Comparison of ENCODE assay signal across 9 cellular contexts in genomic region chr22:44752285-44753188, GRCh38. TPM values are rescaled to one million over a fixed set of nuclear protein-coding genes. Genes with fewer than 3 reads are reported as not detected.
DNase-seq lines count a peak whose midpoint lies in the region; ATAC-seq, FAIRE-seq and TF ChIP-seq lines count a peak whose summit lies in the region.
"Had no signal": no experiment of that assay in that cellular context is flagged by ENCODE, and none has a peak within 500 bp of the region (broad histone marks: within the 10 kb centered on the region; RNA-seq: fewer than 3 reads in every experiment).

TSS of gene ARHGAP8 (plus strand) at chr22:44752575. CDS start at chr22:44786528, 33,953 bp downstream.

- no peaks in the 10 kb centered on the region for H3K36me3 ChIP-seq in BLaER1
- no peaks in the 10 kb centered on the region for H3K36me3 ChIP-seq in HUES6 (ENCODE audit: control insufficient read depth, insufficient read depth, low read length)
- H3K36me3 ChIP-seq in body of pancreas (replicated peaks in 1 of 2; ENCODE audit: insufficient read depth in 1 of 2, low read depth in 2 of 2) = no peaks in the 10 kb centered on the region
- no peaks in the 10 kb centered on the region for H3K36me3 ChIP-seq in mesendoderm (ENCODE audit: control insufficient read depth, insufficient read depth, low read length)
- H3K36me3 ChIP-seq: heart right ventricle had no signal

- H3K4me1 ChIP-seq in BLaER1 = 0 out of 2 replicates have a peak, but pooled peaks cover 4% of the 10 kb centered on the region
- peaks cover 25% of the 10 kb centered on the region for H3K4me1 ChIP-seq in HUES6 (ENCODE audit: control insufficient read depth, insufficient read depth, low read length)
- peaks cover 44% of the 10 kb centered on the region for H3K4me1 ChIP-seq in body of pancreas
- H3K4me1 ChIP-seq in mesendoderm (ENCODE audit: control insufficient read depth, low read depth, low read length) = peaks cover 11% of the 10 kb centered on the region

- peak within 1 kb of the TSS; percentile 47 for H3K4me2 ChIP-seq in BLaER1
- peak within 1 kb of the TSS; percentile 88 for H3K4me2 ChIP-seq in mesendoderm (ENCODE audit: low read length)

- H3K27ac ChIP-seq in BLaER1 = no peak within 1 kb of the TSS
- H3K27ac ChIP-seq in HUES6 (ENCODE audit: low read depth, low read length) = no peak within 1 kb of the TSS
- peak within 1 kb of the TSS; percentile 73 to 85 (median 78) for H3K27ac ChIP-seq in body of pancreas
- H3K27ac ChIP-seq in mesendoderm (ENCODE audit: low read depth, low read length) = no peak within 1 kb of the TSS
- H3K27ac ChIP-seq: heart right ventricle had no signal

- peak within 1 kb of the TSS; percentile 61 for H3K4ac ChIP-seq in mesendoderm (ENCODE audit: low read depth, low read length)

- no peak within 1 kb of the TSS for H2BK120ac ChIP-seq in mesendoderm (ENCODE audit: low read depth, low read length)

- no peak for FAIRE-seq in HTR-8/SVneo (lab: Jason Lieb, UNC)

- ATAC-seq in body of pancreas (peak; percentile 70), omental fat pad (ENCODE audit: low FRiP score) (no peak), GM21526 (IDR thresholded peaks at IDR 0.05; ENCODE audit: low FRiP score, unreplicated experiment) (no peak)

- peaks cover 55% of the 10 kb centered on the region for H3K27me3 ChIP-seq in BLaER1
- peaks cover 15% of the 10 kb centered on the region; the same call in 1 of the 2 replicates for H3K27me3 ChIP-seq in HUES6 (ENCODE audit: control insufficient read depth, insufficient read depth, low read length)
- H3K27me3 ChIP-seq in body of pancreas = no peaks in the 10 kb centered on the region
- H3K27me3 ChIP-seq in mesendoderm (ENCODE audit: insufficient read depth, low read length, poor library complexity) = no peaks in the 10 kb centered on the region

- intact Hi-C loops in body of pancreas (cut with DNase I) = no loop called here

- H3K9ac ChIP-seq in BLaER1 (no peak within 1 kb of the TSS), HUES6 (ENCODE audit: low read length) (peak within 1 kb of the TSS; percentile 42), mesendoderm (ENCODE audit: low read length) (peak within 1 kb of the TSS; percentile 72)

- H3K56ac ChIP-seq in mesendoderm (ENCODE audit: low read length) = peak within 1 kb of the TSS; percentile 89

- no peak within 1 kb of the TSS for H2BK5ac ChIP-seq in mesendoderm (ENCODE audit: low read length)

- H2BK15ac ChIP-seq in mesendoderm (replicated peaks; ENCODE audit: low read depth) = no peak within 1 kb of the TSS

- H3K79me1 ChIP-seq in mesendoderm (ENCODE audit: low read length) = no peaks in the 10 kb centered on the region

- TF ChIP-seq POLR2A in body of pancreas (IDR thresholded peaks at IDR 0.05) = peak in 2 of 3 donors; percentile 28 to 32

- 2 to 3% methylated on average over 32 to 60 of the region's 78 CpGs for WGBS in body of pancreas, 2 donors
- no CpG with 5 or more reads among the region's 78 CpGs for WGBS in mesendoderm (ENCODE audit: extremely low coverage, insufficient coverage, low lambda C conversion rate)

- DNase-seq in body of pancreas (peak; percentile 67 to 80 (median 76)), mesendoderm (peak; percentile 39), hepatic stellate cell (ENCODE audit: low spot score) (no peak), omental fat pad (ENCODE audit: low spot score) (no peak), HTR-8/SVneo (ENCODE audit: insufficient read length, low spot score) (no peak)
- DNase-seq: heart right ventricle had no signal

- H3K4me3 ChIP-seq in BLaER1 (peak within 1 kb of the TSS; percentile 47; the same call in 1 of the 2 replicates), HUES6 (ENCODE audit: low read depth, low read length) (peak within 1 kb of the TSS; percentile 70), body of pancreas (peak within 1 kb of the TSS; percentile 59 to 61), mesendoderm (ENCODE audit: low read length) (peak within 1 kb of the TSS; percentile 65)

- no peak within 1 kb of the TSS for H2AK5ac ChIP-seq in mesendoderm (ENCODE audit: low read length)

- H4K20me1 ChIP-seq in BLaER1 = peaks cover 15% of the 10 kb centered on the region; the same call in 1 of the 2 replicates

- H3K23ac ChIP-seq in mesendoderm (ENCODE audit: low read length) = no peak within 1 kb of the TSS

- H3K9me3 ChIP-seq in BLaER1 = peaks cover 9% of the 10 kb centered on the region
- H3K9me3 ChIP-seq in HUES6 (ENCODE audit: control insufficient read depth, insufficient read depth, low read depth, low read length) = no peaks in the 10 kb centered on the region
- H3K9me3 ChIP-seq in body of pancreas = no peaks in the 10 kb centered on the region

- H4K5ac ChIP-seq in mesendoderm (ENCODE audit: low read length) = no peak within 1 kb of the TSS

- H3K18ac ChIP-seq in mesendoderm (ENCODE audit: low read length) = peak within 1 kb of the TSS; percentile 75

- TF ChIP-seq CTCF in body of pancreas (IDR thresholded peaks at IDR 0.05) (no peak), omental fat pad (IDR thresholded peaks at IDR 0.05) (no peak)

- peak within 1 kb of the TSS; percentile 65 for H4K8ac ChIP-seq in mesendoderm (ENCODE audit: low read depth, low read length)

- H3K79me2 ChIP-seq in mesendoderm (ENCODE audit: control insufficient read depth, insufficient read depth, low read length) = no peaks in the 10 kb centered on the region

RNA-seq across cellular contexts. Expression of gene ARHGAP8, which starts in this region (rescaled TPM):
- total RNA-seq in body of pancreas (10 to 100 TPM; 12.2 to 15.2 TPM), omental fat pad (1 to 10 TPM in 2 of 4 donors, under 1 TPM in 1, not detected in 1; 0.46 to 2.2 (median 1.9) TPM)
- polyA plus RNA-seq in mesendoderm (2013, experiment 1 of 2) = 26.7 TPM
- 27.5 TPM for polyA plus RNA-seq in mesendoderm (2013, experiment 2 of 2)

Comparison
In these comparisons a context has a peak if more than half of its experiments do, and no peak if none do; other contexts are left out.
1. RNA of gene ARHGAP8 (total RNA-seq): 12.2 to 15.2 TPM in body of pancreas; 0.46 to 2.2 TPM in omental fat pad; every median in the first group is over 4 times any median in the second.
2. H3K27ac ChIP-seq: peak in body of pancreas (4 of 4); none in BLaER1 (single experiment), HUES6 (single experiment) and mesendoderm (single experiment).
3. DNase-seq: peak in body of pancreas (4 of 4) and mesendoderm (single experiment); none in hepatic stellate cell (single experiment), omental fat pad (single experiment) and HTR-8/SVneo (single experiment).
4. Peak in every context shown above with its lines, with median percentiles within 50 percentile points of each other: H3K4me3 ChIP-seq.